In genomic region chr7:151721236-151721635, GRCh38 we compare ENCODE assay signal across 17 cellular contexts.
"Had no signal": no experiment of that assay in that cellular context is flagged by ENCODE, and none has a peak within 500 bp of the region (broad histone marks: within the 10 kb centered on the region; RNA-seq: fewer than 3 reads in every experiment).

No MANE protein-coding gene starts in this region.

- DNase-seq: activated B cell treated with CpG ODN at 0.5 μM for 24 hours; activated CD4-positive, alpha-beta memory T cell treated with anti-CD3 and anti-CD28 coated beads, Interleukin-2, amount 10 ng/mL, durations not matched to agents 7 days and 5 days; activated CD4-positive, alpha-beta T cell treated with anti-CD3 and anti-CD28 coated beads for 4 hours; activated CD8-positive, alpha-beta memory T cell treated with anti-CD3 and anti-CD28 coated beads, Interleukin-2, amount 10 ng/mL, durations not matched to agents 7 days and 5 days; activated naive CD4-positive, alpha-beta T cell treated with Interleukin-2 at 50 U/mL for 16 hours; activated naive CD8-positive, alpha-beta T cell treated with anti-CD3 and anti-CD28 coated beads, Interleukin-2, amount 10 ng/mL, durations not matched to agents 7 days and 5 days; amygdala; central memory CD4-positive, alpha-beta T cell; dorsolateral prefrontal cortex; natural killer cell; stimulated activated CD4-positive, alpha-beta T cell treated with anti-CD3 and anti-CD28 coated beads, Interleukin-12 subunit alpha, Interleukin-12 subunit beta, amount 100 ng/mL, for 4 hours; stimulated activated CD4-positive, alpha-beta T cell treated with anti-CD3 and anti-CD28 coated beads, Interleukin-1b, Interleukin-23, amount 100 ng/mL, for 48 hours; SW 1271; testis had no signal

- H3K36me3 ChIP-seq: neutrophil had no signal

- H3K27me3 ChIP-seq: dorsolateral prefrontal cortex, neutrophil, testis had no signal

- H3K9me3 ChIP-seq: neutrophil, testis had no signal

- H3K27ac ChIP-seq: epithelial cell of prostate, neutrophil had no signal

- ATAC-seq: activated CD8-positive, alpha-beta memory T cell treated with anti-CD3 and anti-CD28 coated beads, Interleukin-2, amount 10 ng/mL, durations not matched to agents 7 days and 5 days; activated T-helper 17 cell treated with anti-CD3 and anti-CD28 coated beads, Interleukin-2, amount 50 U/mL, for 72 hours; natural killer cell had no signal

- H3K4me3 ChIP-seq: dorsolateral prefrontal cortex, testis had no signal
